Comparison of ENCODE assay signal across 27 cellular contexts in genomic region chr5:108989761-108990392, GRCh38.
A peak's percentile ranks its signal among the peaks of the same experiment; 100 is the strongest.
DNase-seq lines count a peak whose midpoint lies in the region; ATAC-seq, FAIRE-seq and TF ChIP-seq lines count a peak whose summit lies in the region.
"Had no signal": no experiment of that assay in that cellular context is flagged by ENCODE, and none has a peak within 500 bp of the region (broad histone marks: within the 10 kb centered on the region; RNA-seq: fewer than 3 reads in every experiment).

No MANE protein-coding gene starts in this region.

- H3K27me3 ChIP-seq in endothelial cell of umbilical vein (ENCODE audit: control insufficient read depth in 2 of 2, insufficient read depth in 2 of 2, low read length in 2 of 2): no peaks in the 10 kb centered on the region
- H3K27me3 ChIP-seq: adrenal gland, cardiac muscle cell, tibial artery had no signal

- TF ChIP-seq POLR2A in endothelial cell of umbilical vein (IDR thresholded peaks at IDR 0.05; ENCODE audit: low read depth, low read length): no peak

- CTCF ChIA-PET in endothelial cell of umbilical vein (lab: Charles Lee): interaction anchor here (0.9 to 2.1 kb wide), 9 partner anchors 9 to 348 kb away, joined by 3 to 6 read pairs (median 3); no protein-coding TSS in a partner anchor

- no peaks in the 10 kb centered on the region for H4K20me1 ChIP-seq in endothelial cell of umbilical vein (replicated peaks; ENCODE audit: control insufficient read depth, extremely low read depth, insufficient read depth, low read length)

- POLR2A ChIA-PET in endothelial cell of umbilical vein (lab: Charles Lee): no interaction called here

- no peaks in the 10 kb centered on the region for H3K79me2 ChIP-seq in endothelial cell of umbilical vein (ENCODE audit: control insufficient read depth, insufficient read depth, low read length)

- no TSS peak for BruUV-seq in endothelial cell of umbilical vein (replicated peaks; lab: Mats Ljungman, UMichigan)

- H3K4me2 ChIP-seq in endothelial cell of umbilical vein (ENCODE audit: insufficient read depth, low read length): peak overlapping the region; percentile 36

- H3K9me3 ChIP-seq in endothelial cell of umbilical vein (replicated peaks; ENCODE audit: control insufficient read depth, insufficient read depth, low read length) (no peaks in the 10 kb centered on the region), kidney (ENCODE audit: control insufficient read depth in 1 of 2, low read length in 2 of 2) (peaks cover 0 to 12% of the 10 kb centered on the region in 2 donors)
- H3K9me3 ChIP-seq: adrenal gland, tibial artery had no signal

- H2AFZ ChIP-seq in endothelial cell of umbilical vein (ENCODE audit: low read depth, low read length): no peak overlapping the region

- TF ChIP-seq CTCF in endothelial cell of umbilical vein (IDR thresholded peaks at IDR 0.05; ENCODE audit: extremely low read depth in 1 of 2, insufficient read depth in 1 of 2, low read depth in 1 of 2, low read length in 2 of 2) (no peak), kidney (IDR thresholded peaks at IDR 0.05; ENCODE audit: borderline replicate concordance, extremely low read depth, insufficient read depth) (no peak)

- H3K4me1 ChIP-seq in endothelial cell of umbilical vein (ENCODE audit: control insufficient read depth, extremely low read depth, insufficient read depth, low read length) (peaks cover 7% of the 10 kb centered on the region), kidney (ENCODE audit: control insufficient read depth in 1 of 2, insufficient read depth in 1 of 2, low read depth in 1 of 2, low read length in 2 of 2) (no peaks in the 10 kb centered on the region)
- H3K4me1 ChIP-seq: adrenal gland, tibial artery had no signal

- peak; percentile 39 for DNase-seq in EH (ENCODE audit: low read depth)
- DNase-seq in LHCN-M2 (ENCODE audit: low read depth): peak; percentile 5
- peak; percentile 34 for DNase-seq in endothelial cell of umbilical vein (ENCODE audit: low read depth, low spot score)
- no peak for DNase-seq in kidney
- DNase-seq in NCI-H345 treated with DMSO at 0.1 percent for 48 hours (lab: John Stamatoyannopoulos, UW; ENCODE audit: unreplicated experiment): no peak
- DNase-seq: activated gamma-delta T cell treated with Interleukin-2 at 50 U/mL for 16 hours; activated T-cell treated with anti-CD3 and anti-CD28 coated beads, Interleukin-2, amount 50 U/mL, for 1 hour; adrenal gland; CD8-positive, alpha-beta memory T cell; DMS53; KBM-7; left cardiac atrium; NCI-H2029; NCI-H2227 treated with DMSO at 0.1 percent for 48 hours; nucleus accumbens; OCI-M1; retina; SIG-M5; stimulated activated CD4-positive, alpha-beta T cell treated with anti-CD3 and anti-CD28 coated beads, Interleukin-4, amount 100 ng/mL, for 24 hours; stimulated activated naive CD4-positive, alpha-beta T cell treated with Interleukin-2 at 50 U/mL for 16 hours; T-helper 1 cell; tibial artery had no signal

- dilution Hi-C loops in endothelial cell of umbilical vein (cut with MboI; ENCODE audit: extremely low pct_ligation_motif_present, low sequenced_read_pairs): no loop called here

- H3K27ac ChIP-seq in endothelial cell of umbilical vein (ENCODE audit: insufficient read depth, low read depth, low read length): no peak overlapping the region
- no peak overlapping the region for H3K27ac ChIP-seq in kidney (ENCODE audit: low read depth in 2 of 2, low read length in 2 of 2)
- H3K27ac ChIP-seq: adrenal gland, cardiac muscle cell, tibial artery had no signal

- H3K9me1 ChIP-seq in endothelial cell of umbilical vein (replicated peaks; ENCODE audit: control insufficient read depth, extremely low read depth, insufficient read depth, low read length): no peaks in the 10 kb centered on the region

- FAIRE-seq in endothelial cell of umbilical vein (lab: Jason Lieb, UNC) (no peak), kidney (lab: Jason Lieb, UNC) (peak; percentile 71)
- FAIRE-seq: GM12891 had no signal

- intact Hi-C loops in endothelial cell of umbilical vein (cut with micrococcal nuclease): no loop called here
- intact Hi-C loops in kidney (cut with DNase I): no loop called here

- H3K9ac ChIP-seq in endothelial cell of umbilical vein (replicated peaks; ENCODE audit: extremely low read depth, insufficient read depth, low read length) (no peak overlapping the region), kidney (ENCODE audit: low read length in 2 of 2) (no peak overlapping the region)

- H3K4me3 ChIP-seq in endothelial cell of umbilical vein (replicated peaks in 1 of 3; ENCODE audit: insufficient read depth in 1 of 3, low read depth in 1 of 3, low read length in 3 of 3): no peak overlapping the region
- H3K4me3 ChIP-seq in kidney (ENCODE audit: low read length in 2 of 2): no peak overlapping the region
- H3K4me3 ChIP-seq: adrenal gland, cardiac muscle cell, tibial artery had no signal

- H3K36me3 ChIP-seq in endothelial cell of umbilical vein (ENCODE audit: control insufficient read depth in 2 of 2, extremely low read depth in 1 of 2, insufficient read depth in 2 of 2, low read length in 2 of 2) (no peaks in the 10 kb centered on the region), kidney (ENCODE audit: control insufficient read depth in 1 of 2, insufficient read depth in 2 of 2, low read length in 2 of 2) (no peaks in the 10 kb centered on the region)
- H3K36me3 ChIP-seq: adrenal gland had no signal

- no peak for ATAC-seq in GM21526 (IDR thresholded peaks at IDR 0.05; ENCODE audit: low FRiP score, unreplicated experiment)
- ATAC-seq in GM21515 (IDR thresholded peaks at IDR 0.05; ENCODE audit: unreplicated experiment): no peak
- no peak for ATAC-seq in GM18511 (IDR thresholded peaks at IDR 0.05; ENCODE audit: unreplicated experiment)
- ATAC-seq: left cardiac atrium had no signal

TF ChIP-seq in endothelial cell of umbilical vein, 7 proteins besides CTCF, POLR2A, EP300 and RAD21:
- no peak for TF ChIP-seq EZH2 (IDR thresholded peaks at IDR 0.05; ENCODE audit: borderline replicate concordance, low read depth, low read length, severe bottlenecking)
- TF ChIP-seq GATA2 (IDR thresholded peaks at IDR 0.05; ENCODE audit: insufficient read depth, insufficient read length, low read depth, low read length): no peak
- TF ChIP-seq MYC (IDR thresholded peaks at IDR 0.05; ENCODE audit: low read depth, low read length): no peak
- TF ChIP-seq POLR2AphosphoS5 (IDR thresholded peaks at IDR 0.05; ENCODE audit: insufficient read depth, low read depth, low read length): no peak
- no peak for TF ChIP-seq JUN (IDR thresholded peaks at IDR 0.05; ENCODE audit: borderline replicate concordance, insufficient read depth, insufficient read length, low read depth)
- no peak for TF ChIP-seq FOS (IDR thresholded peaks at IDR 0.05; ENCODE audit: borderline replicate concordance, insufficient read depth, low read length)
- no peak for TF ChIP-seq MAX (IDR thresholded peaks at IDR 0.05; ENCODE audit: insufficient read depth, insufficient read length)
TF ChIP-seq in endothelial cell of umbilical vein: peak in this region for 0.

Comparison
In these comparisons a context has a peak if more than half of its experiments do, and no peak if none do; other contexts are left out.
1. DNase-seq: peak in EH (single experiment), LHCN-M2 (single experiment) and endothelial cell of umbilical vein (single experiment); none in kidney (single experiment) and NCI-H345 treated with DMSO at 0.1 percent for 48 hours (single experiment).